31 cellular contexts compared by ENCODE assay signal in the genomic region with DNA sequence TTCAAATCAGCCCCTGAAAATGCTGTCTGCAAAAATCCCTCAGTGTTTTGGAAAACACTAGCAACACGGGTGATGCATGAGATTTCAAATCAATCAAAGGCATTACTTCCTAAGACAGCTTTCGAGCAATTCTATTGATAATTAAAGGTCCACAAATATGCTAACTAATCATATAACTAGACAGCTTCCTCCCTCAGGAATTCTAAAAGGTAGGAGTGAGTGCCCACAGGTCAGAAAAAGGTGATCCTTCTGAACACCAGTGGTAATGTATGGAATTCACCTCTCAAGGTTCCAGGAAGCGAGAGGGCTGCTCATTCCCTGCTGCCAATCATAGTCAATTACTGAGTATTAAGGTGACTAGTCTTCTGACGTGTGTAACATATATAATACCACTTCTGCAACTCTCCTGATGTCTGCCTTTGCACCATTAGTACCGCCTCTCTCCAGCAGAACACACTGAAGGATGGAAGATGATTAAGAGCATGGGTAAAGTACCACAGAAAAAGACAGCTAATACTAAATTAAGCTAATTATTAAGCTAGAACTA.
"Had no signal": no experiment of that assay in that cellular context is flagged by ENCODE, and none has a peak within 500 bp of the region (broad histone marks: within the 10 kb centered on the region; RNA-seq: fewer than 3 reads in every experiment).

No MANE protein-coding gene starts in this region.

- H3K4me3 ChIP-seq: esophagus muscularis mucosa, heart left ventricle, neural progenitor cell, psoas muscle, smooth muscle cell, stomach, thyroid gland had no signal

- H3K9me3 Mint-ChIP-seq: activated B cell treated with CpG ODN at 0.5 μM for 24 hours; activated naive CD4-positive, alpha-beta T cell treated with anti-CD3 and anti-CD28 coated beads for 36 hours; activated T-helper 1 cell treated with anti-CD3 and anti-CD28 coated beads, Interleukin-12 subunit alpha, Interleukin-12 subunit beta, Interleukin-2, Interleukin-4 antibody, amounts not matched to agents 30 ng/mL and 10 ng/mL and 1 ng/mL, durations not matched to agents 14 hours and 24 hours and 36 hours; endodermal cell; immature natural killer cell; naive B cell; neural progenitor cell; stimulated activated naive B cell treated with anti-CD40 and anti-IgM and Interleukin-4, amounts not matched to agents 10 μg/mL and 1 μg/mL and 100 μg/mL, for 72 hours had no signal

- ATAC-seq: psoas muscle had no signal

- H3K4me3 Mint-ChIP-seq: activated B cell treated with CpG ODN at 0.5 μM for 24 hours; activated naive CD4-positive, alpha-beta T cell treated with anti-CD3 and anti-CD28 coated beads for 36 hours; activated T-helper 1 cell treated with anti-CD3 and anti-CD28 coated beads, Interleukin-12 subunit alpha, Interleukin-12 subunit beta, Interleukin-2, Interleukin-4 antibody, amounts not matched to agents 30 ng/mL and 10 ng/mL and 1 ng/mL, durations not matched to agents 14 hours and 24 hours and 36 hours; endodermal cell; naive B cell; neural progenitor cell; stimulated activated naive B cell treated with anti-CD40 and anti-IgM and Interleukin-4, amounts not matched to agents 10 μg/mL and 1 μg/mL and 100 μg/mL, for 72 hours; T-helper 17 cell had no signal

- H3K27me3 ChIP-seq: esophagus muscularis mucosa, foreskin keratinocyte, heart left ventricle, neural progenitor cell, stomach, thyroid gland had no signal

- H3K27ac Mint-ChIP-seq: activated B cell treated with CpG ODN at 0.5 μM for 24 hours; activated naive CD4-positive, alpha-beta T cell treated with anti-CD3 and anti-CD28 coated beads for 36 hours; activated T-helper 1 cell treated with anti-CD3 and anti-CD28 coated beads, Interleukin-12 subunit alpha, Interleukin-12 subunit beta, Interleukin-2, Interleukin-4 antibody, amounts not matched to agents 30 ng/mL and 10 ng/mL and 1 ng/mL, durations not matched to agents 14 hours and 24 hours and 36 hours; endodermal cell; neural progenitor cell; stimulated activated naive B cell treated with anti-CD40 and anti-IgM and Interleukin-4, amounts not matched to agents 10 μg/mL and 1 μg/mL and 100 μg/mL, for 72 hours; T-helper 17 cell had no signal

- H3K27ac ChIP-seq: esophagus muscularis mucosa, foreskin keratinocyte, heart left ventricle, neural progenitor cell, parathyroid adenoma, psoas muscle, stomach, thyroid gland had no signal

- H3K9me3 ChIP-seq: esophagus muscularis mucosa, heart left ventricle, psoas muscle, stomach, thyroid gland had no signal

- H3K79me2 ChIP-seq: parathyroid adenoma had no signal

- H3K4me1 ChIP-seq: neural progenitor cell, parathyroid adenoma, psoas muscle, thyroid gland had no signal

- H2AFZ ChIP-seq: neural progenitor cell, parathyroid adenoma had no signal

- FAIRE-seq: astrocyte, kidney had no signal

- H3K9ac ChIP-seq: neural progenitor cell, parathyroid adenoma had no signal

- H3K36me3 Mint-ChIP-seq: neural progenitor cell had no signal

- DNase-seq: activated B cell treated with CpG ODN at 0.5 μM for 24 hours; activated CD8-positive, alpha-beta memory T cell treated with anti-CD3 and anti-CD28 coated beads, Interleukin-2, amount 50 U/mL, for 4 hours; activated effector memory CD4-positive, alpha-beta T cell treated with anti-CD3 and anti-CD28 coated beads, Interleukin-2, amount 50 U/mL, for 16 hours; activated naive CD4-positive, alpha-beta T cell treated with anti-CD3 and anti-CD28 coated beads for 36 hours; activated T-cell treated with anti-CD3 and anti-CD28 coated beads, Interleukin-2, amount 50 U/mL, for 1 hour; amniotic stem cell; central memory CD4-positive, alpha-beta T cell; endodermal cell; heart left ventricle; hypothalamus; immature natural killer cell; kidney; left colon; occipital lobe; psoas muscle; stimulated activated CD4-positive, alpha-beta T cell treated with anti-CD3 and anti-CD28 coated beads, Interleukin-1b, Interleukin-23, amount 100 ng/mL, for 48 hours; stimulated activated CD4-positive, alpha-beta T cell treated with anti-CD3 and anti-CD28 coated beads, Interleukin-4, amount 100 ng/mL, for 4 hours; stimulated activated CD8-positive, alpha-beta memory T cell treated with anti-CD3 and anti-CD28 coated beads, Interleukin-4, amount 100 ng/mL, for 48 hours; stimulated activated naive B cell treated with anti-CD40 and anti-IgM and Interleukin-4, amounts not matched to agents 10 μg/mL and 1 μg/mL and 100 μg/mL, for 72 hours; stomach; T-helper 17 cell; T1000; thyroid gland had no signal

- H3K27me3 Mint-ChIP-seq: activated B cell treated with CpG ODN at 0.5 μM for 24 hours; naive B cell; stimulated activated naive B cell treated with anti-CD40 and anti-IgM and Interleukin-4, amounts not matched to agents 10 μg/mL and 1 μg/mL and 100 μg/mL, for 72 hours; T-helper 17 cell had no signal

- H3K4me1 Mint-ChIP-seq: neural progenitor cell had no signal

- H3K4me2 ChIP-seq: neural progenitor cell, smooth muscle cell had no signal

- H3K36me3 ChIP-seq: neural progenitor cell, thyroid gland had no signal
